Comparison of ENCODE assay signal across 10 cellular contexts in the genomic region with DNA sequence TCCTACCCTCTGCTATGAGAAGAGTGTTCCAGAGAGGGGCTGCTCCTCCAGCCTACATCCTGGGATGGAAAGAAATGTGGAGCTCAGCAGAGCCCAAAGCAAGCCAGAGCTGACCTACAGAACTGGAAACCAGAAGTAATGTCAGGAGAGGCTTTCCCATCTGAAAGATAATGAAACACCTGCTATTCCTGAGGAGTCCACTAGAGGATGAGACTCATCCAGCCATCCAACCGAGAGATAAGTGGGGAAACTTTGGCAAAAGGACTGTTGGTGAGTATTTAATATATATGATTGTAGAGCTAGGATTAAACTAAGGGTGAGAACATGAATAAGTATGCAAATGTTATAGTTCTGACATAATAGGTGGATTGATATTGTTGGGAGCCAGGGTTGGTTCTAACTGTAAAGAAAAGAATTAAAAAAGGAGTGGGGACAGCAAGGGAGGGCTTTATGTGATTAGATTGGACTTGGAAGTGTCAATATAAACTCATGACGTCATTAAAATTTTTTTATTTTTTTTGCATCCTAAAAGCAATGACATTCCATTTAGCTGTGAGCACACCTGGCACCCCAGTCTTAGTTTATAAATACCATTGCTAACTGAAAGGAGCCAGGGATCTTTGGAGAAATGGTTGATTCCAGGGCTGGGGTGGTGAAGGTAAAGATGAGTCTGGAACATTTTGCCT.
DNase-seq lines count a peak whose midpoint lies in the region; ATAC-seq and TF ChIP-seq lines count a peak whose summit lies in the region.
"Had no signal": no experiment of that assay in that cellular context is flagged by ENCODE, and none has a peak within 500 bp of the region (broad histone marks: within the 10 kb centered on the region; RNA-seq: fewer than 3 reads in every experiment).

No MANE protein-coding gene starts in this region.

- H3K4me2 ChIP-seq in smooth muscle cell, result no peak overlapping the region

- H3K27ac ChIP-seq in endodermal cell (ENCODE audit: low read depth, low read length) (no peak overlapping the region), smooth muscle cell (ENCODE audit: low read depth) (no peak overlapping the region)
- H3K27ac ChIP-seq in CD8-positive, alpha-beta memory T cell (ENCODE audit: low read depth, low read length), result no peak overlapping the region
- H3K27ac ChIP-seq: SJSA1 had no signal

- ATAC-seq in activated T-cell treated with anti-CD3 and anti-CD28 coated beads, Interleukin-2, amount 50 U/mL, for 4 hours, result no peak

- POLR2A ChIA-PET in CD8-positive, alpha-beta memory T cell (lab: Charles Lee), result no interaction called here

- H3K27me3 ChIP-seq in endodermal cell (ENCODE audit: control insufficient read depth, insufficient read depth, low read length, poor library complexity, severe bottlenecking) (no peaks in the 10 kb centered on the region), smooth muscle cell (ENCODE audit: low read depth) (no peaks in the 10 kb centered on the region)
- no peaks in the 10 kb centered on the region for H3K27me3 ChIP-seq in CD8-positive, alpha-beta memory T cell (ENCODE audit: insufficient read depth, low read length, poor library complexity, severe bottlenecking)
- H3K27me3 ChIP-seq: SJSA1 had no signal

- H3F3A ChIP-seq in smooth muscle cell (ENCODE audit: low read depth), result no peaks in the 10 kb centered on the region

- no peak overlapping the region for H2AFZ ChIP-seq in smooth muscle cell (ENCODE audit: low read depth)

- H3K36me3 ChIP-seq in endodermal cell (ENCODE audit: control insufficient read depth, insufficient read depth, low read length), result no peaks in the 10 kb centered on the region
- H3K36me3 ChIP-seq in smooth muscle cell (ENCODE audit: low read depth), result no peaks in the 10 kb centered on the region
- no peaks in the 10 kb centered on the region for H3K36me3 ChIP-seq in CD8-positive, alpha-beta memory T cell (ENCODE audit: insufficient read depth, low read length)
- H3K36me3 ChIP-seq: SJSA1 had no signal

- no peak overlapping the region for H3K4me3 Mint-ChIP-seq in endodermal cell
- no peak overlapping the region for H3K4me3 Mint-ChIP-seq in CD8-positive, alpha-beta memory T cell
- no peak overlapping the region for H3K4me3 Mint-ChIP-seq in activated T-cell treated with anti-CD3 and anti-CD28 coated beads, Interleukin-2, amount 50 U/mL, for 4 hours
- H3K4me3 Mint-ChIP-seq: memory B cell had no signal

- DNase-seq in NCI-H748 (lab: John Stamatoyannopoulos, UW; ENCODE audit: unreplicated experiment), result peak; percentile 10
- DNase-seq in NCI-H748 treated with DMSO at 0.1 percent for 48 hours (lab: John Stamatoyannopoulos, UW), result no peak
- peak; percentile 44 for DNase-seq in NCI-H226
- DNase-seq in endodermal cell, result no peak
- DNase-seq in smooth muscle cell (lab: John Stamatoyannopoulos, UW; ENCODE audit: unreplicated experiment), result no peak
- no peak for DNase-seq in CD8-positive, alpha-beta memory T cell
- no peak for DNase-seq in activated T-cell treated with anti-CD3 and anti-CD28 coated beads, Interleukin-2, amount 50 U/mL, for 4 hours
- DNase-seq in activated CD4-positive, alpha-beta T cell treated with anti-CD3 and anti-CD28 coated beads for 4 hours, result no peak

- H3K9ac ChIP-seq in endodermal cell (ENCODE audit: extremely low read depth, low read length, poor library complexity, severe bottlenecking) (no peak overlapping the region), smooth muscle cell (ENCODE audit: low read depth) (no peak overlapping the region)

- H3K27me3 Mint-ChIP-seq in endodermal cell (ENCODE audit: insufficient read depth), result no peaks in the 10 kb centered on the region
- peaks cover 11 to 54% of the 10 kb centered on the region in 2 donors for H3K27me3 Mint-ChIP-seq in CD8-positive, alpha-beta memory T cell
- H3K27me3 Mint-ChIP-seq in activated T-cell treated with anti-CD3 and anti-CD28 coated beads, Interleukin-2, amount 50 U/mL, for 4 hours (ENCODE audit: low read depth), result peaks cover 15% of the 10 kb centered on the region

- TF ChIP-seq CTCF in endodermal cell (conservative IDR thresholded peaks at IDR 0.05), result peak; percentile 73
- peak; percentile 25 for TF ChIP-seq CTCF in smooth muscle cell (IDR thresholded peaks at IDR 0.05; ENCODE audit: borderline replicate concordance, insufficient read depth, poor library complexity, severe bottlenecking)

- H3K4me1 Mint-ChIP-seq in endodermal cell, result no peaks in the 10 kb centered on the region
- no peaks in the 10 kb centered on the region for H3K4me1 Mint-ChIP-seq in CD8-positive, alpha-beta memory T cell
- no peaks in the 10 kb centered on the region for H3K4me1 Mint-ChIP-seq in activated T-cell treated with anti-CD3 and anti-CD28 coated beads, Interleukin-2, amount 50 U/mL, for 4 hours (ENCODE audit: low read depth)
- H3K4me1 Mint-ChIP-seq: memory B cell had no signal

- H3K9me3 ChIP-seq in endodermal cell (ENCODE audit: control insufficient read depth, low read length), result no peaks in the 10 kb centered on the region
- H3K9me3 ChIP-seq in smooth muscle cell (replicated peaks; ENCODE audit: low read depth), result no peaks in the 10 kb centered on the region
- no peaks in the 10 kb centered on the region for H3K9me3 ChIP-seq in CD8-positive, alpha-beta memory T cell (ENCODE audit: low read length)
- H3K9me3 ChIP-seq: SJSA1 had no signal

- CTCF ChIA-PET in CD8-positive, alpha-beta memory T cell (lab: Charles Lee), result no interaction called here

- 56 to 87% methylated on average over 1 to 2 of the region's 2 CpGs for WGBS in endodermal cell (ENCODE audit: insufficient coverage in 1 of 2, insufficient read length in 1 of 2), 2 experiments
- WGBS in smooth muscle cell (ENCODE audit: low lambda C conversion rate), result 81% methylated on average over 2 of the region's 2 CpGs

- H3K9me3 Mint-ChIP-seq in endodermal cell, result no peaks in the 10 kb centered on the region
- H3K9me3 Mint-ChIP-seq in CD8-positive, alpha-beta memory T cell, result no peaks in the 10 kb centered on the region
- no peaks in the 10 kb centered on the region for H3K9me3 Mint-ChIP-seq in activated T-cell treated with anti-CD3 and anti-CD28 coated beads, Interleukin-2, amount 50 U/mL, for 4 hours

- H3K4me1 ChIP-seq in endodermal cell (ENCODE audit: control insufficient read depth, insufficient read depth, low read length) (no peaks in the 10 kb centered on the region), smooth muscle cell (ENCODE audit: low read depth) (no peaks in the 10 kb centered on the region)
- no peaks in the 10 kb centered on the region for H3K4me1 ChIP-seq in CD8-positive, alpha-beta memory T cell (ENCODE audit: insufficient read depth, low read length)

- H3K79me2 ChIP-seq in smooth muscle cell (ENCODE audit: low read depth), result no peaks in the 10 kb centered on the region

- H3K4me3 ChIP-seq in endodermal cell (ENCODE audit: low read length) (no peak overlapping the region), smooth muscle cell (no peak overlapping the region)
- H3K4me3 ChIP-seq in CD8-positive, alpha-beta memory T cell (ENCODE audit: low read length), result no peak overlapping the region
- H3K4me3 ChIP-seq: SJSA1 had no signal

- no peaks in the 10 kb centered on the region for H4K20me1 ChIP-seq in smooth muscle cell (ENCODE audit: low read depth)

- H3K36me3 Mint-ChIP-seq in endodermal cell (ENCODE audit: low read depth), result no peaks in the 10 kb centered on the region
- H3K36me3 Mint-ChIP-seq in CD8-positive, alpha-beta memory T cell, result peaks cover 0 to 2% (median 0%) of the 10 kb centered on the region in 3 donors
- H3K36me3 Mint-ChIP-seq in activated T-cell treated with anti-CD3 and anti-CD28 coated beads, Interleukin-2, amount 50 U/mL, for 4 hours (ENCODE audit: insufficient read depth), result no peaks in the 10 kb centered on the region
- H3K36me3 Mint-ChIP-seq: memory B cell had no signal

- H3K27ac Mint-ChIP-seq in endodermal cell, result no peak overlapping the region
- no peak overlapping the region for H3K27ac Mint-ChIP-seq in CD8-positive, alpha-beta memory T cell
- H3K27ac Mint-ChIP-seq: memory B cell had no signal

Comparison
In these comparisons a context has a peak if more than half of its experiments do, and no peak if none do; other contexts are left out.
1. DNase-seq: peak in NCI-H748 (single experiment) and NCI-H226 (single experiment); none in NCI-H748 treated with DMSO at 0.1 percent for 48 hours (single experiment), endodermal cell (single experiment), smooth muscle cell (single experiment), CD8-positive, alpha-beta memory T cell (0 of 5), activated T-cell treated with anti-CD3 and anti-CD28 coated beads, Interleukin-2, amount 50 U/mL, for 4 hours (single experiment) and activated CD4-positive, alpha-beta T cell treated with anti-CD3 and anti-CD28 coated beads for 4 hours (0 of 2).